In genomic region chr19:49400034-49400433, GRCh38 we compare ENCODE assay signal across 2 cellular contexts.
TF ChIP-seq lines count a peak whose summit lies in the region.

No MANE protein-coding gene starts in this region.

TF ChIP-seq in IMR-90, 13 proteins besides CTCF, POLR2A, EP300 and RAD21:
- TF ChIP-seq RCOR1 (IDR thresholded peaks at IDR 0.05; ENCODE audit: insufficient replicate concordance, low read length), result no peak
- TF ChIP-seq CEBPB (IDR thresholded peaks at IDR 0.05; ENCODE audit: low read depth, low read length), result peak; percentile 75

TF ChIP-seq in H1, 55 proteins besides CTCF, POLR2A, EP300 and RAD21:
- TF ChIP-seq KDM1A (IDR thresholded peaks at IDR 0.05; ENCODE audit: borderline replicate concordance, low read length) (no peak), ATF3 (IDR thresholded peaks at IDR 0.05; ENCODE audit: insufficient read depth, low read depth, low read length) (0 out of 2 replicates have a peak, but pooled peaks have one; percentile 19), CEBPB (IDR thresholded peaks at IDR 0.05; ENCODE audit: low read depth, low read length) (peak; percentile 54; the same call in 1 of the 2 replicates), EGR1 (IDR thresholded peaks at IDR 0.05; ENCODE audit: borderline replicate concordance, low read depth, low read length) (no peak), TCF12 (IDR thresholded peaks at IDR 0.05; ENCODE audit: low read depth, low read length) (no peak), EZH2 (IDR thresholded peaks at IDR 0.05; ENCODE audit: low read depth, low read length, severe bottlenecking) (no peak), RFX5 (IDR thresholded peaks at IDR 0.05; ENCODE audit: borderline replicate concordance, low read depth, low read length) (no peak), BRCA1 (IDR thresholded peaks at IDR 0.05; ENCODE audit: low read depth, low read length) (no peak), HDAC6 (IDR thresholded peaks at IDR 0.05; ENCODE audit: low read depth, low read length) (no peak), SP4 (IDR thresholded peaks at IDR 0.05; ENCODE audit: low read length) (no peak), POLR2AphosphoS5 (IDR thresholded peaks at IDR 0.05; ENCODE audit: low read depth, low read length) (no peak), RBBP5 (IDR thresholded peaks at IDR 0.05; ENCODE audit: borderline replicate concordance, low read depth, low read length) (no peak)
